In genomic region chrX:123961268-123962005, GRCh38 we compare ENCODE assay signal across 1 cellular context.
A peak's percentile ranks its signal among the peaks of the same experiment; 100 is the strongest.
TF ChIP-seq lines count a peak whose summit lies in the region.

Gene STAG2 (plus strand): TSS chrX:123961706. CDS start chrX:124022628, 60,922 bp downstream.

TF ChIP-seq in HepG2, 621 proteins besides CTCF, POLR2A, EP300 and RAD21 (continued from another document and continues in another):
- peak in 1 of 2 experiments; percentile 6; a peak in 1 of 4 replicates for TF ChIP-seq REST (IDR thresholded peaks at IDR 0.05; ENCODE audit: borderline replicate concordance in 1 of 2, low read depth in 1 of 2, low read length in 2 of 2)
- no peak for TF ChIP-seq ZMAT5 (CRISPR knock-in tag; IDR thresholded peaks at IDR 0.05; ENCODE audit: borderline replicate concordance, low read depth)
- no peak for TF ChIP-seq ZNF160 (CRISPR knock-in tag; IDR thresholded peaks at IDR 0.05)
- peak; percentile 42; the same call in 1 of the 2 replicates for TF ChIP-seq SALL1 (CRISPR knock-in tag; IDR thresholded peaks at IDR 0.05)
- TF ChIP-seq ZNF253 (CRISPR knock-in tag; IDR thresholded peaks at IDR 0.05; ENCODE audit: borderline replicate concordance): no peak
- no peak for TF ChIP-seq ZNF124 (CRISPR knock-in tag; IDR thresholded peaks at IDR 0.05)
- peak; percentile 48; the same call in 1 of the 2 replicates for TF ChIP-seq ZC3H4 (CRISPR knock-in tag; IDR thresholded peaks at IDR 0.05; ENCODE audit: borderline replicate concordance)
- TF ChIP-seq HOXA7 (CRISPR knock-in tag; IDR thresholded peaks at IDR 0.05): no peak
- no peak for TF ChIP-seq ZNF501 (CRISPR knock-in tag; IDR thresholded peaks at IDR 0.05)
- TF ChIP-seq ZSCAN12 (CRISPR knock-in tag; IDR thresholded peaks at IDR 0.05): no peak
- no peak for TF ChIP-seq ZNF451 (CRISPR knock-in tag; IDR thresholded peaks at IDR 0.05)
- no peak for TF ChIP-seq CENPT (CRISPR knock-in tag; IDR thresholded peaks at IDR 0.05; ENCODE audit: low read depth)
- no peak for TF ChIP-seq ERF (CRISPR knock-in tag; IDR thresholded peaks at IDR 0.05)
- TF ChIP-seq HMG20A (CRISPR knock-in tag; IDR thresholded peaks at IDR 0.05; ENCODE audit: borderline replicate concordance): no peak
- no peak for TF ChIP-seq SSRP1 (CRISPR knock-in tag; IDR thresholded peaks at IDR 0.05)
- TF ChIP-seq ZNF317 (CRISPR knock-in tag; IDR thresholded peaks at IDR 0.05): no peak
- TF ChIP-seq ZNF281 (CRISPR knock-in tag; IDR thresholded peaks at IDR 0.05; ENCODE audit: borderline replicate concordance): peak; percentile 77
- TF ChIP-seq ZNF121 (CRISPR knock-in tag; IDR thresholded peaks at IDR 0.05): 0 out of 2 replicates have a peak, but pooled peaks have one; percentile 43
- TF ChIP-seq STAT6 (CRISPR knock-in tag; IDR thresholded peaks at IDR 0.05; ENCODE audit: borderline replicate concordance): no peak
- no peak for TF ChIP-seq CCAR2 (optimal IDR thresholded peaks at IDR 0.05; ENCODE audit: low read depth, low read length)
- no peak for TF ChIP-seq ZNF484 (CRISPR knock-in tag; IDR thresholded peaks at IDR 0.05; ENCODE audit: borderline replicate concordance, low read depth)
- no peak for TF ChIP-seq ZNF318 (CRISPR knock-in tag; IDR thresholded peaks at IDR 0.05)
- TF ChIP-seq ZNF672 (CRISPR knock-in tag; IDR thresholded peaks at IDR 0.05): no peak
- peak; percentile 53 for TF ChIP-seq ZNF740 (CRISPR knock-in tag; IDR thresholded peaks at IDR 0.05)
- no peak for TF ChIP-seq CEBPG (CRISPR knock-in tag; IDR thresholded peaks at IDR 0.05)
- TF ChIP-seq KDM1A (CRISPR knock-in tag; IDR thresholded peaks at IDR 0.05): no peak
- no peak for TF ChIP-seq MTERF4 (CRISPR knock-in tag; IDR thresholded peaks at IDR 0.05)
- no peak for TF ChIP-seq ZBTB42 (CRISPR knock-in tag; IDR thresholded peaks at IDR 0.05)
- TF ChIP-seq ZNF615 (CRISPR knock-in tag; IDR thresholded peaks at IDR 0.05; ENCODE audit: borderline replicate concordance): no peak
- no peak for TF ChIP-seq NCOR1 (IDR thresholded peaks at IDR 0.05; ENCODE audit: borderline replicate concordance, low read length)
- TF ChIP-seq RXRB (CRISPR knock-in tag; IDR thresholded peaks at IDR 0.05; ENCODE audit: borderline replicate concordance): no peak
- TF ChIP-seq FOXC1 (CRISPR knock-in tag; IDR thresholded peaks at IDR 0.05; ENCODE audit: borderline replicate concordance): no peak
- no peak for TF ChIP-seq SMYD3 (CRISPR knock-in tag; IDR thresholded peaks at IDR 0.05)
- TF ChIP-seq SIN3A (IDR thresholded peaks at IDR 0.05; ENCODE audit: borderline replicate concordance, low read depth, low read length): peak; percentile 31; the same call in 1 of the 2 replicates
- TF ChIP-seq CHD2 (IDR thresholded peaks at IDR 0.05; ENCODE audit: low read depth, low read length): 0 out of 2 replicates have a peak, but pooled peaks have one; percentile 31
- TF ChIP-seq DRAP1 (CRISPR knock-in tag; IDR thresholded peaks at IDR 0.05): no peak
- TF ChIP-seq ZNF350 (CRISPR knock-in tag; IDR thresholded peaks at IDR 0.05; ENCODE audit: borderline replicate concordance, low read depth): no peak
- no peak for TF ChIP-seq RFXANK (CRISPR knock-in tag; IDR thresholded peaks at IDR 0.05)
- no peak for TF ChIP-seq LBX2 (CRISPR knock-in tag; IDR thresholded peaks at IDR 0.05; ENCODE audit: borderline replicate concordance)
- TF ChIP-seq ZNF446 (CRISPR knock-in tag; IDR thresholded peaks at IDR 0.05): no peak
- no peak for TF ChIP-seq SIX4 (CRISPR knock-in tag; IDR thresholded peaks at IDR 0.05)
- TF ChIP-seq ZNF598 (CRISPR knock-in tag; IDR thresholded peaks at IDR 0.05; ENCODE audit: borderline replicate concordance): no peak
- TF ChIP-seq ZNF629 (CRISPR knock-in tag; conservative IDR thresholded peaks at IDR 0.05): no peak
- no peak; the same call in 1 of the 2 replicates for TF ChIP-seq ZFP90 (CRISPR knock-in tag; IDR thresholded peaks at IDR 0.05; ENCODE audit: borderline replicate concordance)
- TF ChIP-seq KLF11 (CRISPR knock-in tag; IDR thresholded peaks at IDR 0.05): no peak
- peak; percentile 61 for TF ChIP-seq HOXA3 (CRISPR knock-in tag; IDR thresholded peaks at IDR 0.05)
- TF ChIP-seq ZFAT (CRISPR knock-in tag; conservative IDR thresholded peaks at IDR 0.05): no peak
